21 cellular contexts compared by ENCODE assay signal in the genomic region with DNA sequence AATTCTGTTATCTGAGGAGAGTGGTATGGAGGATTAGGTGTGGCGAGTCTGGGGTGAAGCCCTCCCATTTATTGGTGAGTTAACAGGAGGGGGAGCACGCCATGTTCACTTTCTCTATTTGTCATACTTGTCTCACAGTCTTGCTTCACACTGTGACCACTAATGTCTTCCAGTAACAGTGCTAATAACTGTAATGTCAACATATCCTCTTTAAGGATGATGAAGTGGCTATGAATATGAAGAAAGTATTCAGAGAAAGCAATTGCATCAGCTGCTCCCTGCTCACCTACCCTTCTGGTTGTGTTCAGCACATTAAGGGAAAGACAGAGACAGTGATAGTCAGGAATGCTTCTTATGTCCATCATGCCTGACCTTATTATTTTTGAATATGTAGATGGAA.
A peak's percentile ranks its signal among the peaks of the same experiment; 100 is the strongest.
DNase-seq lines count a peak whose midpoint lies in the region; ATAC-seq lines count a peak whose summit lies in the region.
"Had no signal": no experiment of that assay in that cellular context is flagged by ENCODE, and none has a peak within 500 bp of the region (broad histone marks: within the 10 kb centered on the region; RNA-seq: fewer than 3 reads in every experiment).

No MANE protein-coding gene starts in this region.

- no peaks in the 10 kb centered on the region for H3K79me1 ChIP-seq in trophoblast cell (ENCODE audit: low read length)

- no peak overlapping the region for H2BK5ac ChIP-seq in trophoblast cell (ENCODE audit: low read depth, low read length, poor library complexity)

- H3K23ac ChIP-seq in trophoblast cell (ENCODE audit: low read length) = no peak overlapping the region

- no peak overlapping the region for H3K4ac ChIP-seq in trophoblast cell (ENCODE audit: low read depth, low read length)

- no peak overlapping the region for H3K27ac ChIP-seq in trophoblast cell (ENCODE audit: low read depth, low read length)
- H3K27ac ChIP-seq: cardiac muscle cell, pancreas, RWPE1, skin epidermis had no signal

- H4K8ac ChIP-seq in trophoblast cell (ENCODE audit: low read depth, low read length) = no peak overlapping the region

- H4K91ac ChIP-seq in trophoblast cell (ENCODE audit: low read depth, low read length) = no peak overlapping the region

- H3K79me2 ChIP-seq in trophoblast cell (ENCODE audit: control insufficient read depth, insufficient read depth, low read length, poor library complexity) = no peaks in the 10 kb centered on the region

- no peak overlapping the region for H2AK5ac ChIP-seq in trophoblast cell (ENCODE audit: low read length)

- H3K18ac ChIP-seq in trophoblast cell (ENCODE audit: low read length) = no peak overlapping the region

- no peak for ATAC-seq in GM19455 (IDR thresholded peaks at IDR 0.05; ENCODE audit: unreplicated experiment)
- ATAC-seq: activated naive CD4-positive, alpha-beta T cell treated with anti-CD3 and anti-CD28 coated beads, Interleukin-2, amount 50 U/mL, for 72 hours; activated T-cell treated with anti-CD3 and anti-CD28 coated beads, Interleukin-2, amount 50 U/mL, for 4 hours; T-cell had no signal

- no peak overlapping the region for H4K12ac ChIP-seq in trophoblast cell (ENCODE audit: low read depth, low read length)

- H3K4me3 ChIP-seq in endocrine pancreas (ENCODE audit: control insufficient read depth, insufficient read depth, low read length) (peak overlapping the region; percentile 42), trophoblast cell (ENCODE audit: low read depth, low read length) (no peak overlapping the region)
- H3K4me3 ChIP-seq: cardiac muscle cell, pancreas, skin epidermis had no signal

- H3K4me1 ChIP-seq in endocrine pancreas (ENCODE audit: control insufficient read depth, insufficient read depth, low read length) (peaks cover 14% of the 10 kb centered on the region), trophoblast cell (ENCODE audit: control insufficient read depth in 1 of 2, insufficient read depth in 2 of 2, low read length in 2 of 2) (no peaks in the 10 kb centered on the region)
- H3K4me1 ChIP-seq: pancreas had no signal

- H2BK12ac ChIP-seq in trophoblast cell (ENCODE audit: low read length) = no peak overlapping the region

- no peak overlapping the region for H2AFZ ChIP-seq in trophoblast cell (ENCODE audit: insufficient read depth, low read length, poor library complexity)

- no peak overlapping the region for H3K9ac ChIP-seq in endocrine pancreas (ENCODE audit: control insufficient read depth, insufficient read depth, low read length)
- H3K9ac ChIP-seq in trophoblast cell (ENCODE audit: low read length) = no peak overlapping the region

- DNase-seq in GM03348 (ENCODE audit: low spot score) (peak; percentile 27), NCI-H69 (lab: John Stamatoyannopoulos, UW) (peak; percentile 17), myocyte (ENCODE audit: low read depth) (peak; percentile 5), trophoblast cell (no peak), medulla oblongata (ENCODE audit: extremely low spot score) (no peak), T1000 (lab: John Stamatoyannopoulos, UW) (no peak)
- DNase-seq: activated CD4-positive, alpha-beta memory T cell treated with anti-CD3 and anti-CD28 coated beads, Interleukin-2, amount 10 ng/mL, durations not matched to agents 7 days and 5 days; activated T-cell treated with anti-CD3 and anti-CD28 coated beads, Interleukin-2, amount 50 U/mL, for 4 hours; AML-193; GF-D8; KBM-7; NCI-H1048; NCI-H82; pancreas; T-cell had no signal

- H3K9me3 ChIP-seq in endocrine pancreas (ENCODE audit: control insufficient read depth, low read length) = no peaks in the 10 kb centered on the region
- no peaks in the 10 kb centered on the region for H3K9me3 ChIP-seq in trophoblast cell (ENCODE audit: insufficient read depth, low read depth, low read length)
- H3K9me3 ChIP-seq: pancreas had no signal

- H3K27me3 ChIP-seq in endocrine pancreas (ENCODE audit: control insufficient read depth, insufficient read depth, low read length) (no peaks in the 10 kb centered on the region), trophoblast cell (ENCODE audit: insufficient read depth, low read length) (no peaks in the 10 kb centered on the region)
- H3K27me3 ChIP-seq: cardiac muscle cell, pancreas had no signal

- no peak overlapping the region for H2BK120ac ChIP-seq in trophoblast cell (ENCODE audit: insufficient read depth, low read length, poor library complexity)

- H3K4me2 ChIP-seq in trophoblast cell (ENCODE audit: low read length) = no peak overlapping the region

- H3K36me3 ChIP-seq in endocrine pancreas (ENCODE audit: control insufficient read depth, insufficient read depth, low read length) (no peaks in the 10 kb centered on the region), trophoblast cell (ENCODE audit: control insufficient read depth in 1 of 2, insufficient read depth in 2 of 2, low read length in 2 of 2) (no peaks in the 10 kb centered on the region)
- H3K36me3 ChIP-seq: cardiac muscle cell, pancreas had no signal

- H3K14ac ChIP-seq in trophoblast cell (ENCODE audit: low read length) = no peak overlapping the region

- WGBS in trophoblast cell (ENCODE audit: extremely low coverage, insufficient coverage, insufficient read length) = no CpG with 5 or more reads among the region's 2 CpGs

Comparison
In these comparisons a context has a peak if more than half of its experiments do, and no peak if none do; other contexts are left out.
1. DNase-seq: peak in GM03348 (single experiment), NCI-H69 (single experiment) and myocyte (single experiment); none in trophoblast cell (0 of 2), medulla oblongata (single experiment) and T1000 (single experiment).